Comparison of ENCODE assay signal across 8 cellular contexts in genomic region chr7:41659539-41659938, GRCh38. TPM values are rescaled to one million over a fixed set of nuclear protein-coding genes. Genes with fewer than 3 reads are reported as not detected.
"Had no signal": no experiment of that assay in that cellular context is flagged by ENCODE, and none has a peak within 500 bp of the region (broad histone marks: within the 10 kb centered on the region; RNA-seq: fewer than 3 reads in every experiment).

No MANE protein-coding gene starts in this region.

- H3K27ac ChIP-seq: HL-60, KMS-11 had no signal

- DNase-seq: IMR-90, KBM-7, KG1 had no signal

- H3K4me2 ChIP-seq: KMS-11 had no signal

- H3K4me3 ChIP-seq: K562 had no signal

- H3K9ac ChIP-seq: KMS-11 had no signal

RNA-seq across cellular contexts. Expression of gene INHBA, which starts 43.4 kb away (rescaled TPM):
- polyA plus RNA-seq: HepG2, IgD-negative memory B cell, K562 had no signal
